In genomic region chr1:147541672-147542548, GRCh38 we compare ENCODE assay signal across 8 cellular contexts. TPM values are rescaled to one million over a fixed set of nuclear protein-coding genes. Genes with fewer than 3 reads are reported as not detected.
DNase-seq lines count a peak whose midpoint lies in the region; ATAC-seq, FAIRE-seq and TF ChIP-seq lines count a peak whose summit lies in the region.

No MANE protein-coding gene starts in this region.

- peaks cover 47% of the 10 kb centered on the region for H3K79me2 ChIP-seq in neural cell (replicated peaks; ENCODE audit: insufficient read depth, low read length)

- intact Hi-C loops in aorta (cut with DNase I) = loop anchor here (1.0 to 5.0 kb wide), 3 partner anchors 45 to 57 kb away; no protein-coding TSS in a partner anchor

- H2AFZ ChIP-seq in neural cell (ENCODE audit: low read depth, low read length) = peak overlapping the region; percentile 78

- H3K4me2 ChIP-seq in neural cell (ENCODE audit: low read length) = peak overlapping the region; percentile 56

- H3K4me3 ChIP-seq in AG04449 (ENCODE audit: low read depth, low read length) (peak overlapping the region; percentile 70), H7 (ENCODE audit: insufficient read depth, low read depth, low read length) (peak overlapping the region; percentile 80), fibroblast of the aortic adventitia (ENCODE audit: low read depth, low read length) (peak overlapping the region; percentile 78), neural cell (ENCODE audit: low read length) (peak overlapping the region; percentile 84), aorta (ENCODE audit: low read length in 2 of 2) (peak overlapping the region; percentile 63 to 92)

- peaks cover 11% of the 10 kb centered on the region for H3K36me3 Mint-ChIP-seq in activated CD8-positive, alpha-beta T cell treated with anti-CD3 and anti-CD28 coated beads, Interleukin-2, amount 10 ng/mL, durations not matched to agents 7 days and 5 days (ENCODE audit: low read depth)
- H3K36me3 Mint-ChIP-seq in stimulated activated memory B cell treated with anti-CD40 and anti-IgM and Interleukin-4, amounts not matched to agents 10 μg/mL and 1 μg/mL and 100 μg/mL, for 72 hours = no peaks in the 10 kb centered on the region

- DNase-seq in AG04449 (ENCODE audit: low read depth, low spot score) (no peak), H7 (peak; percentile 67), fibroblast of the aortic adventitia (ENCODE audit: low read depth) (peak; percentile 63), aorta (peak; percentile 66 to 82), GM12892 (ENCODE audit: insufficient read length) (no peak)
- DNase-seq in activated CD8-positive, alpha-beta T cell treated with anti-CD3 and anti-CD28 coated beads, Interleukin-2, amount 10 ng/mL, durations not matched to agents 7 days and 5 days = peak; percentile 40

- H3K4me3 Mint-ChIP-seq in activated CD8-positive, alpha-beta T cell treated with anti-CD3 and anti-CD28 coated beads, Interleukin-2, amount 10 ng/mL, durations not matched to agents 7 days and 5 days = no peak overlapping the region
- H3K4me3 Mint-ChIP-seq in stimulated activated memory B cell treated with anti-CD40 and anti-IgM and Interleukin-4, amounts not matched to agents 10 μg/mL and 1 μg/mL and 100 μg/mL, for 72 hours = no peak overlapping the region

- ATAC-seq in activated CD8-positive, alpha-beta T cell treated with anti-CD3 and anti-CD28 coated beads, Interleukin-2, amount 10 ng/mL, durations not matched to agents 7 days and 5 days = peak; percentile 31
- ATAC-seq in aorta (ENCODE audit: low FRiP score) = peak; percentile 81
- ATAC-seq in stimulated activated memory B cell treated with anti-CD40 and anti-IgM and Interleukin-4, amounts not matched to agents 10 μg/mL and 1 μg/mL and 100 μg/mL, for 72 hours = no peak

- H3K27ac ChIP-seq in neural cell (ENCODE audit: low read length) (peak overlapping the region; percentile 99), aorta (ENCODE audit: low read depth in 1 of 2, low read length in 2 of 2) (peak overlapping the region; percentile 0 to 95)

- H3K27me3 Mint-ChIP-seq in activated CD8-positive, alpha-beta T cell treated with anti-CD3 and anti-CD28 coated beads, Interleukin-2, amount 10 ng/mL, durations not matched to agents 7 days and 5 days (ENCODE audit: low read depth) = no peaks in the 10 kb centered on the region
- peaks cover 16% of the 10 kb centered on the region for H3K27me3 Mint-ChIP-seq in stimulated activated memory B cell treated with anti-CD40 and anti-IgM and Interleukin-4, amounts not matched to agents 10 μg/mL and 1 μg/mL and 100 μg/mL, for 72 hours

- no peak for TF ChIP-seq EP300 in neural cell (conservative IDR thresholded peaks at IDR 0.05; ENCODE audit: poor library complexity, severe bottlenecking)

- CTCF ChIA-PET in AG04449 (lab: Yijun Ruan, JAX) = interaction anchor here (1.2 to 1.4 kb wide), 2 partner anchors 86 to 99 kb away, joined by 3 to 4 read pairs; no protein-coding TSS in a partner anchor
- CTCF ChIA-PET in activated CD8-positive, alpha-beta T cell treated with anti-CD3 and anti-CD28 coated beads, Interleukin-2, amount 10 ng/mL, durations not matched to agents 7 days and 5 days (lab: Charles Lee) = interaction anchor here (0.6 to 3.0 kb wide), 7 partner anchors 24 to 351 kb away, joined by 4 to 12 read pairs (median 5); no protein-coding TSS in a partner anchor

- H3K36me3 ChIP-seq in H7 (replicated peaks; ENCODE audit: control insufficient read depth, insufficient read depth, low read length) (no peaks in the 10 kb centered on the region), neural cell (ENCODE audit: insufficient read depth, low read length) (no peaks in the 10 kb centered on the region), aorta (ENCODE audit: control insufficient read depth in 1 of 2, insufficient read depth in 2 of 2, low read length in 1 of 2) (no peaks in the 10 kb centered on the region)

- peaks cover 0 to 4% of the 10 kb centered on the region in 2 donors for H3K4me1 ChIP-seq in aorta (ENCODE audit: control insufficient read depth in 1 of 2, insufficient read depth in 2 of 2, low read length in 2 of 2)

- H3K27ac Mint-ChIP-seq in activated CD8-positive, alpha-beta T cell treated with anti-CD3 and anti-CD28 coated beads, Interleukin-2, amount 10 ng/mL, durations not matched to agents 7 days and 5 days = no peak overlapping the region
- no peak overlapping the region for H3K27ac Mint-ChIP-seq in stimulated activated memory B cell treated with anti-CD40 and anti-IgM and Interleukin-4, amounts not matched to agents 10 μg/mL and 1 μg/mL and 100 μg/mL, for 72 hours

- H3K27me3 ChIP-seq in H7 (ENCODE audit: control insufficient read depth, insufficient read depth, low read length) (no peaks in the 10 kb centered on the region), neural cell (ENCODE audit: insufficient read depth, low read depth, low read length) (no peaks in the 10 kb centered on the region), aorta (ENCODE audit: control insufficient read depth in 1 of 2, insufficient read depth in 2 of 2, low read length in 1 of 2) (no peaks in the 10 kb centered on the region)

- no peak for TF ChIP-seq POLR2A in GM12892 (IDR thresholded peaks at IDR 0.05; ENCODE audit: low read depth, low read length)

- H3K9me2 ChIP-seq in neural cell (ENCODE audit: insufficient read depth, low read length) = no peaks in the 10 kb centered on the region

- H3K9me3 Mint-ChIP-seq in activated CD8-positive, alpha-beta T cell treated with anti-CD3 and anti-CD28 coated beads, Interleukin-2, amount 10 ng/mL, durations not matched to agents 7 days and 5 days (ENCODE audit: insufficient read depth) = peaks cover 7% of the 10 kb centered on the region
- H3K9me3 Mint-ChIP-seq in stimulated activated memory B cell treated with anti-CD40 and anti-IgM and Interleukin-4, amounts not matched to agents 10 μg/mL and 1 μg/mL and 100 μg/mL, for 72 hours = peaks cover 3% of the 10 kb centered on the region

- TF ChIP-seq CTCF in AG04449 (IDR thresholded peaks at IDR 0.05; ENCODE audit: insufficient read depth, low read length, missing control alignments) (no peak), fibroblast of the aortic adventitia (IDR thresholded peaks at IDR 0.05; ENCODE audit: insufficient read depth, low read length) (no peak), neural cell (IDR thresholded peaks at IDR 0.05; ENCODE audit: poor library complexity, severe bottlenecking) (no peak)

- H3K9ac ChIP-seq in neural cell (ENCODE audit: low read length) = peak overlapping the region; percentile 96

- no peak for FAIRE-seq in GM12892 (lab: Jason Lieb, UNC)

- TF ChIP-seq RAD21 in neural cell (conservative IDR thresholded peaks at IDR 0.05) = no peak

- peaks cover 14% of the 10 kb centered on the region for H3F3A ChIP-seq in neural cell (ENCODE audit: insufficient read depth, low read length, poor library complexity, severe bottlenecking)

- peaks cover 5% of the 10 kb centered on the region for H4K20me1 ChIP-seq in neural cell (ENCODE audit: insufficient read depth)

- peaks cover 52% of the 10 kb centered on the region for H3K4me1 Mint-ChIP-seq in activated CD8-positive, alpha-beta T cell treated with anti-CD3 and anti-CD28 coated beads, Interleukin-2, amount 10 ng/mL, durations not matched to agents 7 days and 5 days (ENCODE audit: low read depth)
- H3K4me1 Mint-ChIP-seq in stimulated activated memory B cell treated with anti-CD40 and anti-IgM and Interleukin-4, amounts not matched to agents 10 μg/mL and 1 μg/mL and 100 μg/mL, for 72 hours = peaks cover 11% of the 10 kb centered on the region

- POLR2A ChIA-PET in AG04449 (lab: Yijun Ruan, JAX) = interaction anchor here (0.9 to 2.2 kb wide), 2 partner anchors 57 to 58 kb away, joined by 3 to 7 read pairs; no protein-coding TSS in a partner anchor
- POLR2A ChIA-PET in activated CD8-positive, alpha-beta T cell treated with anti-CD3 and anti-CD28 coated beads, Interleukin-2, amount 10 ng/mL, durations not matched to agents 7 days and 5 days (lab: Charles Lee) = interaction anchor here (0.6 to 4.4 kb wide), 5 partner anchors 14 to 457 kb away, joined by 3 to 28 read pairs (median 5); no protein-coding TSS in a partner anchor

- 0 to 1% methylated on average over 29 of the region's 29 CpGs for WGBS in aorta, 2 donors

- H3K9me3 ChIP-seq in neural cell (ENCODE audit: low read length) (no peaks in the 10 kb centered on the region), aorta (ENCODE audit: control insufficient read depth, low read length) (no peaks in the 10 kb centered on the region)

TF ChIP-seq in neural cell, 6 proteins besides CTCF, POLR2A, EP300 and RAD21 (continues in another document):
- TF ChIP-seq EZH2 (IDR thresholded peaks at IDR 0.05; ENCODE audit: borderline replicate concordance, insufficient read depth, low read length, poor library complexity, severe bottlenecking) (no peak), REST (IDR thresholded peaks at IDR 0.05; ENCODE audit: borderline replicate concordance) (peak; percentile 81)

RNA-seq across cellular contexts. Expression of gene BCL9, which starts 0.6 kb away (rescaled TPM):
- 34.8 and 35.3 TPM in 2 replicates for total RNA-seq in H7 (2014; rRNA removed; shearing (Covaris generic))
- 10 to 100 TPM; 20.3 to 23.7 TPM for total RNA-seq in activated CD8-positive, alpha-beta T cell treated with anti-CD3 and anti-CD28 coated beads, Interleukin-2, amount 10 ng/mL, durations not matched to agents 7 days and 5 days
- total RNA-seq in fibroblast of the aortic adventitia (ENCODE audit: low replicate concordance) (1.6 and 8.9 TPM in 2 replicates), aorta (10 to 100 TPM; 20.5 to 28.9 TPM)
- polyA plus RNA-seq in neural cell (10.9 and 14.9 TPM in 2 replicates), aorta (1 to 10 TPM; 4.6 to 5.1 TPM)
- 27.8 and 48.2 TPM in 2 replicates for polyA minus RNA-seq in neural cell
- 6.8 TPM for polyA plus RNA-seq in GM12892 (2012; ENCODE audit: missing spikeins)

Comparison
In these comparisons a context has a peak if more than half of its experiments do, and no peak if none do; other contexts are left out.
1. DNase-seq: peak in H7 (single experiment), activated CD8-positive, alpha-beta T cell treated with anti-CD3 and anti-CD28 coated beads, Interleukin-2, amount 10 ng/mL, durations not matched to agents 7 days and 5 days (single experiment), fibroblast of the aortic adventitia (single experiment) and aorta (2 of 2); none in AG04449 (single experiment) and GM12892 (single experiment).
2. Peak in every context shown above with its lines, with median percentiles within 50 percentile points of each other: H3K4me3 ChIP-seq.